Comparison of ENCODE assay signal across 11 cellular contexts in genomic region chr18:62437520-62438329, GRCh38.
DNase-seq lines count a peak whose midpoint lies in the region; ATAC-seq and TF ChIP-seq lines count a peak whose summit lies in the region.
"Had no signal": no experiment of that assay in that cellular context is flagged by ENCODE, and none has a peak within 500 bp of the region (broad histone marks: within the 10 kb centered on the region; RNA-seq: fewer than 3 reads in every experiment).

No MANE protein-coding gene starts in this region.

- CTCF ChIA-PET in CD4-positive, alpha-beta T cell (lab: Charles Lee): interaction anchor here (0.5 to 1.0 kb wide), 2 partner anchors 12 to 993 kb away, joined by 3 to 4 read pairs; no protein-coding TSS in a partner anchor

- H2AFZ ChIP-seq in parathyroid adenoma: no peak overlapping the region

- no peaks in the 10 kb centered on the region for H3K9me3 Mint-ChIP-seq in endothelial cell (ENCODE audit: unreplicated experiment)
- no peaks in the 10 kb centered on the region for H3K9me3 Mint-ChIP-seq in CD4-positive, alpha-beta T cell
- H3K9me3 Mint-ChIP-seq: activated naive CD4-positive, alpha-beta T cell treated with anti-CD3 and anti-CD28 coated beads, Interleukin-2, amount 10 ng/mL, durations not matched to agents 7 days and 5 days had no signal

- POLR2A ChIA-PET in CD4-positive, alpha-beta T cell (lab: Charles Lee): no interaction called here

- H3K9me3 ChIP-seq in parathyroid adenoma (ENCODE audit: control insufficient read depth, low read length): no peaks in the 10 kb centered on the region
- no peaks in the 10 kb centered on the region for H3K9me3 ChIP-seq in CD4-positive, alpha-beta T cell (ENCODE audit: control insufficient read depth, low read length)

- no peak overlapping the region for H3K4me3 ChIP-seq in parathyroid adenoma (ENCODE audit: low read depth, low read length)
- H3K4me3 ChIP-seq: smooth muscle cell had no signal

- H3K4me2 ChIP-seq in parathyroid adenoma (ENCODE audit: low read length): no peak overlapping the region
- H3K4me2 ChIP-seq: smooth muscle cell had no signal

- H3K4me1 Mint-ChIP-seq in endothelial cell (ENCODE audit: unreplicated experiment): peaks cover 11% of the 10 kb centered on the region
- no peaks in the 10 kb centered on the region for H3K4me1 Mint-ChIP-seq in CD4-positive, alpha-beta T cell (ENCODE audit: low read depth)
- H3K4me1 Mint-ChIP-seq: activated naive CD4-positive, alpha-beta T cell treated with anti-CD3 and anti-CD28 coated beads, Interleukin-2, amount 10 ng/mL, durations not matched to agents 7 days and 5 days had no signal

- ATAC-seq in GM21515 (IDR thresholded peaks at IDR 0.05; ENCODE audit: unreplicated experiment) (no peak), GM19467 (IDR thresholded peaks at IDR 0.05; ENCODE audit: unreplicated experiment) (no peak), HG02623 (IDR thresholded peaks at IDR 0.05; ENCODE audit: unreplicated experiment) (no peak)
- no peak for ATAC-seq in CD4-positive, alpha-beta T cell (ENCODE audit: poor library complexity)

- peak overlapping the region; percentile 80 for H3K27ac Mint-ChIP-seq in endothelial cell (ENCODE audit: unreplicated experiment)
- no peak overlapping the region for H3K27ac Mint-ChIP-seq in CD4-positive, alpha-beta T cell
- H3K27ac Mint-ChIP-seq: activated naive CD4-positive, alpha-beta T cell treated with anti-CD3 and anti-CD28 coated beads, Interleukin-2, amount 10 ng/mL, durations not matched to agents 7 days and 5 days had no signal

- intact Hi-C loops in CD4-positive, alpha-beta T cell (cut with DNase I, micrococcal nuclease): no loop called here

- H3K27ac ChIP-seq in parathyroid adenoma: peak overlapping the region; percentile 6
- no peak overlapping the region for H3K27ac ChIP-seq in CD4-positive, alpha-beta T cell (ENCODE audit: low read depth, low read length)

- DNase-seq in ELF-1 (ENCODE audit: low read depth, low spot score): peak; percentile 9
- peak; percentile 67 for DNase-seq in NCI-H1694 treated with DMSO at 0.1 percent for 48 hours (lab: John Stamatoyannopoulos, UW)
- no peak for DNase-seq in endothelial cell (ENCODE audit: low spot score)
- no peak for DNase-seq in CD4-positive, alpha-beta T cell
- DNase-seq: activated naive CD4-positive, alpha-beta T cell treated with anti-CD3 and anti-CD28 coated beads, Interleukin-2, amount 10 ng/mL, durations not matched to agents 7 days and 5 days; SW 1271 had no signal

- TF ChIP-seq CTCF in endothelial cell (IDR thresholded peaks at IDR 0.05; ENCODE audit: unreplicated experiment): no peak
- TF ChIP-seq CTCF in parathyroid adenoma (IDR thresholded peaks at IDR 0.05): no peak
- no peak for TF ChIP-seq CTCF in CD4-positive, alpha-beta T cell (IDR thresholded peaks at IDR 0.05)

- no peaks in the 10 kb centered on the region for H3K36me3 Mint-ChIP-seq in endothelial cell (ENCODE audit: low read depth, unreplicated experiment)
- H3K36me3 Mint-ChIP-seq in CD4-positive, alpha-beta T cell (ENCODE audit: low read depth): no peaks in the 10 kb centered on the region
- H3K36me3 Mint-ChIP-seq: activated naive CD4-positive, alpha-beta T cell treated with anti-CD3 and anti-CD28 coated beads, Interleukin-2, amount 10 ng/mL, durations not matched to agents 7 days and 5 days had no signal

- peaks cover 2% of the 10 kb centered on the region for H3K4me1 ChIP-seq in parathyroid adenoma

- H3K4me3 Mint-ChIP-seq in endothelial cell (ENCODE audit: unreplicated experiment): no peak overlapping the region
- H3K4me3 Mint-ChIP-seq in CD4-positive, alpha-beta T cell: no peak overlapping the region
- H3K4me3 Mint-ChIP-seq: activated naive CD4-positive, alpha-beta T cell treated with anti-CD3 and anti-CD28 coated beads, Interleukin-2, amount 10 ng/mL, durations not matched to agents 7 days and 5 days had no signal

- H3K27me3 Mint-ChIP-seq in endothelial cell (ENCODE audit: unreplicated experiment): peaks cover 3% of the 10 kb centered on the region
- H3K27me3 Mint-ChIP-seq in CD4-positive, alpha-beta T cell: no peaks in the 10 kb centered on the region

- no peak overlapping the region for H3K9ac ChIP-seq in parathyroid adenoma

- no peaks in the 10 kb centered on the region for H3K36me3 ChIP-seq in parathyroid adenoma (ENCODE audit: control insufficient read depth, insufficient read depth, low read length)

- H3K79me2 ChIP-seq in parathyroid adenoma: no peaks in the 10 kb centered on the region

- no peaks in the 10 kb centered on the region for H3K27me3 ChIP-seq in parathyroid adenoma (ENCODE audit: control insufficient read depth, insufficient read depth, low read length)
- peaks cover 4% of the 10 kb centered on the region for H3K27me3 ChIP-seq in CD4-positive, alpha-beta T cell (ENCODE audit: control insufficient read depth, insufficient read depth, low read length)

Comparison
In these comparisons a context has a peak if more than half of its experiments do, and no peak if none do; other contexts are left out.
1. DNase-seq: peak in ELF-1 (single experiment) and NCI-H1694 treated with DMSO at 0.1 percent for 48 hours (single experiment); none in endothelial cell (single experiment) and CD4-positive, alpha-beta T cell (0 of 10).